ENCODE assay signal across 20 cellular contexts in the genomic region with DNA sequence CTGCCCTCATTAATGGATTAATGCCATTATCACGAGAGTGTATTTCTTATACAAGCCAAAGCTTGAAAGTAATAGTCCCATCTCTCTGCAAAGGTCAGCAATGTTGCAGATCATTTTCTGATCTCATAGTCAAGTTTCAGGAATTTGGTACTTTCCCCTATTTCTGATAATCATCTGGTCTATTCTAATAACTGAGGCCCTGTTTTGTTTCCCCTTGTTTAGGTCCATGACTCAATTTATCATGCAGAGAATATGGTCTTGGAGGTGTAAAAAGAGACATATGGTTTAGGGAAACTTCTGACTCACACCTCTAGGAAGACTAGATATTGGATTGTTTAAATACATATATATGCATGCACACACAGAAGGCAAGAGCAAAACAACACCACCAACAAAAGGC.
DNase-seq lines count a peak whose midpoint lies in the region; ATAC-seq and TF ChIP-seq lines count a peak whose summit lies in the region.
"Had no signal": no experiment of that assay in that cellular context is flagged by ENCODE, and none has a peak within 500 bp of the region (broad histone marks: within the 10 kb centered on the region; RNA-seq: fewer than 3 reads in every experiment).

No MANE protein-coding gene starts in this region.

- TF ChIP-seq CTCF in foreskin keratinocyte (conservative IDR thresholded peaks at IDR 0.05) (no peak), ovary (IDR thresholded peaks at IDR 0.05) (no peak), stomach (IDR thresholded peaks at IDR 0.05) (no peak)

- H3K4me1 ChIP-seq in foreskin keratinocyte = no peaks in the 10 kb centered on the region
- no peaks in the 10 kb centered on the region for H3K4me1 ChIP-seq in ovary (ENCODE audit: insufficient read depth)
- H3K4me1 ChIP-seq in stomach = no peaks in the 10 kb centered on the region
- H3K4me1 ChIP-seq: Caco-2 had no signal

- TF ChIP-seq POLR2A in ovary (IDR thresholded peaks at IDR 0.05) (no peak), stomach (IDR thresholded peaks at IDR 0.05) (no peak)

- no peaks in the 10 kb centered on the region for H3K27me3 Mint-ChIP-seq in activated CD8-positive, alpha-beta T cell treated with anti-CD3 and anti-CD28 coated beads, Interleukin-2, amount 10 ng/mL, durations not matched to agents 7 days and 5 days (ENCODE audit: low read depth)
- H3K27me3 Mint-ChIP-seq: CD4-positive, alpha-beta T cell had no signal

- H3K27ac ChIP-seq in foreskin keratinocyte (no peak overlapping the region), ovary (no peak overlapping the region), stomach (no peak overlapping the region)
- H3K27ac ChIP-seq: C4-2B, HL-60 had no signal

- H3K27me3 ChIP-seq in foreskin keratinocyte (no peaks in the 10 kb centered on the region), ovary (no peaks in the 10 kb centered on the region), stomach (no peaks in the 10 kb centered on the region)

- H3K4me3 ChIP-seq in ovary (no peak overlapping the region), stomach (no peak overlapping the region)
- H3K4me3 ChIP-seq: K562 had no signal

- POLR2A ChIA-PET in activated CD8-positive, alpha-beta T cell treated with anti-CD3 and anti-CD28 coated beads, Interleukin-2, amount 10 ng/mL, durations not matched to agents 7 days and 5 days (lab: Charles Lee) = no interaction called here

- H3K9me3 ChIP-seq in ovary = no peaks in the 10 kb centered on the region
- H3K9me3 ChIP-seq in stomach = peaks cover 0 to 22% (median 11%) of the 10 kb centered on the region in 4 donors
- H3K9me3 ChIP-seq: Caco-2 had no signal

- no peaks in the 10 kb centered on the region for H3K36me3 Mint-ChIP-seq in activated CD8-positive, alpha-beta T cell treated with anti-CD3 and anti-CD28 coated beads, Interleukin-2, amount 10 ng/mL, durations not matched to agents 7 days and 5 days (ENCODE audit: low read depth)

- H3K36me3 ChIP-seq in ovary (no peaks in the 10 kb centered on the region), stomach (no peaks in the 10 kb centered on the region)

- intact Hi-C loops in ovary (cut with DNase I) = no loop called here
- intact Hi-C loops in stomach (cut with DNase I; ENCODE audit: low total_unique reads) = no loop called here

- H3K4me3 Mint-ChIP-seq in activated CD8-positive, alpha-beta T cell treated with anti-CD3 and anti-CD28 coated beads, Interleukin-2, amount 10 ng/mL, durations not matched to agents 7 days and 5 days = no peak overlapping the region
- H3K4me3 Mint-ChIP-seq: CD4-positive, alpha-beta T cell; HFFc6 had no signal

- DNase-seq in EH (ENCODE audit: low read depth) (peak; percentile 43), ELR (ENCODE audit: low read depth) (peak; percentile 40), foreskin keratinocyte (peak; percentile 79 to 86), ovary (no peak), stomach (no peak)
- no peak for DNase-seq in activated CD8-positive, alpha-beta T cell treated with anti-CD3 and anti-CD28 coated beads, Interleukin-2, amount 10 ng/mL, durations not matched to agents 7 days and 5 days
- DNase-seq: ACHN; AML-193; Caco-2; CD4-positive, alpha-beta T cell; DMS79; GDM1; GOT3; H7; HFFc6; IMR-90 had no signal

- TF ChIP-seq EP300 in ovary (IDR thresholded peaks at IDR 0.05) = no peak
- no peak for TF ChIP-seq EP300 in stomach (IDR thresholded peaks at IDR 0.05)

- peak; percentile 93 for ATAC-seq in foreskin keratinocyte
- ATAC-seq in activated CD8-positive, alpha-beta T cell treated with anti-CD3 and anti-CD28 coated beads, Interleukin-2, amount 10 ng/mL, durations not matched to agents 7 days and 5 days = no peak
- ATAC-seq: HCT116, K562 had no signal

- H3K27ac Mint-ChIP-seq in activated CD8-positive, alpha-beta T cell treated with anti-CD3 and anti-CD28 coated beads, Interleukin-2, amount 10 ng/mL, durations not matched to agents 7 days and 5 days = no peak overlapping the region
- H3K27ac Mint-ChIP-seq: CD4-positive, alpha-beta T cell; HFFc6 had no signal

- CTCF ChIA-PET in activated CD8-positive, alpha-beta T cell treated with anti-CD3 and anti-CD28 coated beads, Interleukin-2, amount 10 ng/mL, durations not matched to agents 7 days and 5 days (lab: Charles Lee) = no interaction called here

- 85 to 95% (median 86%) methylated on average over 1 of the region's 1 CpG for WGBS in ovary, 3 donors
- WGBS in stomach, 5 donors = 65 to 76% (median 74%) methylated on average over 1 of the region's 1 CpG

- no peaks in the 10 kb centered on the region for H3K4me1 Mint-ChIP-seq in activated CD8-positive, alpha-beta T cell treated with anti-CD3 and anti-CD28 coated beads, Interleukin-2, amount 10 ng/mL, durations not matched to agents 7 days and 5 days (ENCODE audit: low read depth)

- H3K9me3 Mint-ChIP-seq in activated CD8-positive, alpha-beta T cell treated with anti-CD3 and anti-CD28 coated beads, Interleukin-2, amount 10 ng/mL, durations not matched to agents 7 days and 5 days (ENCODE audit: insufficient read depth) = peaks cover 6% of the 10 kb centered on the region

Comparison
In these comparisons a context has a peak if more than half of its experiments do, and no peak if none do; other contexts are left out.
1. DNase-seq: peak in EH (single experiment), ELR (single experiment) and foreskin keratinocyte (2 of 2); none in activated CD8-positive, alpha-beta T cell treated with anti-CD3 and anti-CD28 coated beads, Interleukin-2, amount 10 ng/mL, durations not matched to agents 7 days and 5 days (single experiment), ovary (0 of 5) and stomach (single experiment).